8 cellular contexts compared by ENCODE assay signal in genomic region chr12:59403259-59403932, GRCh38.
DNase-seq lines count a peak whose midpoint lies in the region; ATAC-seq and TF ChIP-seq lines count a peak whose summit lies in the region.

No MANE protein-coding gene starts in this region.

- H3K27ac ChIP-seq in AG04450 (ENCODE audit: low read depth, low read length) (no peak overlapping the region), fibroblast of lung (ENCODE audit: insufficient read depth, low read length) (no peak overlapping the region)

- H3K4me1 Mint-ChIP-seq in naive B cell: peaks cover 0 to 6% (median 4%) of the 10 kb centered on the region in 3 donors
- peaks cover 18% of the 10 kb centered on the region for H3K4me1 Mint-ChIP-seq in activated T-helper 2 cell treated with anti-CD3 and anti-CD28 coated beads, Interferon-gamma antibody, Interleukin-2, Interleukin-4, amounts not matched to agents 10 μg/mL and 5 μg/mL and 100 μg/mL, durations not matched to agents 14 hours and 24 hours and 36 hours (ENCODE audit: low read depth)

- H2AFZ ChIP-seq in fibroblast of lung (ENCODE audit: low read length): peak overlapping the region; percentile 78

- TF ChIP-seq CTCF in AG04450 (IDR thresholded peaks at IDR 0.05; ENCODE audit: low read depth, low read length) (peak; percentile 91), GM12865 (IDR thresholded peaks at IDR 0.05; ENCODE audit: insufficient read depth, low read depth, low read length, missing control alignments) (peak; percentile 76), fibroblast of lung (conservative IDR thresholded peaks at IDR 0.05 in 1 of 2, IDR thresholded peaks at IDR 0.05 in 1 of 2; ENCODE audit: low read depth in 1 of 2, low read length in 2 of 2) (peak; percentile 84 to 85)

- ATAC-seq in HG02678 (IDR thresholded peaks at IDR 0.05; ENCODE audit: unreplicated experiment) (peak; percentile 78), naive B cell (ENCODE audit: low read depth in 2 of 2) (peak in 1 of 2 donors; percentile 46)

- peak overlapping the region; percentile 68 for H3K4me2 ChIP-seq in fibroblast of lung (ENCODE audit: extremely low read depth, insufficient read depth, low read length)

- peak overlapping the region; percentile 40 for H3K4me3 ChIP-seq in AG04450 (ENCODE audit: low read depth, low read length)
- H3K4me3 ChIP-seq in GM12865 (ENCODE audit: low read depth, low read length): no peak overlapping the region
- peak overlapping the region; percentile 21 to 55 (median 26) for H3K4me3 ChIP-seq in fibroblast of lung (replicated peaks in 1 of 4; ENCODE audit: control extremely low read depth in 1 of 4, insufficient read depth in 1 of 4, low read depth in 3 of 4, low read length in 4 of 4)

- peaks cover 0 to 11% (median 0%) of the 10 kb centered on the region in 7 donors for H3K9me3 Mint-ChIP-seq in naive B cell
- H3K9me3 Mint-ChIP-seq in activated T-helper 2 cell treated with anti-CD3 and anti-CD28 coated beads, Interferon-gamma antibody, Interleukin-2, Interleukin-4, amounts not matched to agents 10 μg/mL and 5 μg/mL and 100 μg/mL, durations not matched to agents 14 hours and 24 hours and 36 hours: no peaks in the 10 kb centered on the region

- no peaks in the 10 kb centered on the region for H4K20me1 ChIP-seq in fibroblast of lung (ENCODE audit: control insufficient read depth, extremely low read depth, insufficient read depth, low read length)

- peak overlapping the region; percentile 13 for H3K9ac ChIP-seq in fibroblast of lung (ENCODE audit: insufficient read depth, low read length)

- H3K27ac Mint-ChIP-seq in naive B cell: no peak overlapping the region
- no peak overlapping the region for H3K27ac Mint-ChIP-seq in activated T-helper 2 cell treated with anti-CD3 and anti-CD28 coated beads, Interferon-gamma antibody, Interleukin-2, Interleukin-4, amounts not matched to agents 10 μg/mL and 5 μg/mL and 100 μg/mL, durations not matched to agents 14 hours and 24 hours and 36 hours

- no peaks in the 10 kb centered on the region for H3K9me3 ChIP-seq in AG04450 (ENCODE audit: control insufficient read depth, insufficient read depth, low read length)
- H3K9me3 ChIP-seq in fibroblast of lung (ENCODE audit: control insufficient read depth, insufficient read depth, low read depth, low read length): no peaks in the 10 kb centered on the region

- no peak overlapping the region for H3K4me3 Mint-ChIP-seq in naive B cell
- H3K4me3 Mint-ChIP-seq in activated T-helper 2 cell treated with anti-CD3 and anti-CD28 coated beads, Interferon-gamma antibody, Interleukin-2, Interleukin-4, amounts not matched to agents 10 μg/mL and 5 μg/mL and 100 μg/mL, durations not matched to agents 14 hours and 24 hours and 36 hours (ENCODE audit: low read depth): no peak overlapping the region

- H3K27me3 Mint-ChIP-seq in naive B cell: peaks cover 0 to 9% (median 8%) of the 10 kb centered on the region in 3 donors
- peaks cover 10% of the 10 kb centered on the region for H3K27me3 Mint-ChIP-seq in activated T-helper 2 cell treated with anti-CD3 and anti-CD28 coated beads, Interferon-gamma antibody, Interleukin-2, Interleukin-4, amounts not matched to agents 10 μg/mL and 5 μg/mL and 100 μg/mL, durations not matched to agents 14 hours and 24 hours and 36 hours (ENCODE audit: low read depth)

- no peaks in the 10 kb centered on the region for H3K79me2 ChIP-seq in fibroblast of lung (ENCODE audit: control insufficient read depth, insufficient read depth, low read length)

- POLR2A ChIA-PET in AG04450 (lab: Yijun Ruan, JAX): no interaction called here

- intact Hi-C loops in activated T-helper 2 cell treated with anti-CD3 and anti-CD28 coated beads, Interferon-gamma antibody, Interleukin-2, Interleukin-4, amounts not matched to agents 10 μg/mL and 5 μg/mL and 100 μg/mL, durations not matched to agents 14 hours and 24 hours and 36 hours (cut with micrococcal nuclease): loop anchor here (1.0 to 2.0 kb wide), 2 partner anchors 405 to 432 kb away; no protein-coding TSS in a partner anchor

- H3K4me1 ChIP-seq in fibroblast of lung (ENCODE audit: control insufficient read depth, extremely low read depth, insufficient read depth, low read length): no peaks in the 10 kb centered on the region

- H3K36me3 Mint-ChIP-seq in naive B cell: no peaks in the 10 kb centered on the region
- H3K36me3 Mint-ChIP-seq in activated T-helper 2 cell treated with anti-CD3 and anti-CD28 coated beads, Interferon-gamma antibody, Interleukin-2, Interleukin-4, amounts not matched to agents 10 μg/mL and 5 μg/mL and 100 μg/mL, durations not matched to agents 14 hours and 24 hours and 36 hours (ENCODE audit: low read depth): no peaks in the 10 kb centered on the region

- peak; percentile 52 for DNase-seq in AG04450 (ENCODE audit: low read depth, low spot score)
- peak; percentile 59 for DNase-seq in GM12865 (ENCODE audit: low read depth)
- peak; percentile 52 for DNase-seq in NCI-H2029 treated with DMSO at 0.1 percent for 48 hours (lab: John Stamatoyannopoulos, UW)
- DNase-seq in activated CD4-positive, alpha-beta T cell treated with anti-CD3 and anti-CD28 coated beads for 4 hours: peak; percentile 5 to 25
- peak; percentile 49 to 91 for DNase-seq in fibroblast of lung (ENCODE audit: low read depth in 2 of 2)
- DNase-seq in naive B cell: peak; percentile 16
- no peak for DNase-seq in activated T-helper 2 cell treated with anti-CD3 and anti-CD28 coated beads, Interferon-gamma antibody, Interleukin-2, Interleukin-4, amounts not matched to agents 10 μg/mL and 5 μg/mL and 100 μg/mL, durations not matched to agents 14 hours and 24 hours and 36 hours (ENCODE audit: low spot score)

- CTCF ChIA-PET in AG04450 (lab: Charles Lee): interaction anchor here (0.5 to 2.9 kb wide), 27 partner anchors 10 to 1086 kb away, joined by 3 to 29 read pairs (median 3); no protein-coding TSS in a partner anchor

- H3K36me3 ChIP-seq in fibroblast of lung (ENCODE audit: control insufficient read depth, insufficient read depth, low read length): no peaks in the 10 kb centered on the region

- no peaks in the 10 kb centered on the region for H3K27me3 ChIP-seq in AG04450 (ENCODE audit: control insufficient read depth, insufficient read depth, low read length)
- no peaks in the 10 kb centered on the region for H3K27me3 ChIP-seq in fibroblast of lung (ENCODE audit: control insufficient read depth, insufficient read depth, low read length)
